In the genomic region with DNA sequence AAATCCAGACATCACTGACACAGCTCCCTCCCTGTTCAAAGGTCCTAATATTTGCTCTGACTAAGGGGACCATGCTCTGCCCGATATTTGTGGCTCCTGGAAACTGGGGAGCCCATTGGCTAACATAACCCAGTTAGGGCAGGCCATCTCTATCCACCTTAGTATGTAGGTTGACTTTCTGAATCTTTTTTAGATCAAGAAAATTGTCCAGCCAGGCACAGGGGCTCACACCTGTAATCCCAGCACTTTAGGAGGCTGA, we compare ENCODE assay signal across 28 cellular contexts. TPM values are rescaled to one million over a fixed set of nuclear protein-coding genes. Genes with fewer than 3 reads are reported as not detected.
"Had no signal": no experiment of that assay in that cellular context is flagged by ENCODE, and none has a peak within 500 bp of the region (broad histone marks: within the 10 kb centered on the region; RNA-seq: fewer than 3 reads in every experiment).

No MANE protein-coding gene starts in this region.

- H3K4me3 ChIP-seq: gastrocnemius medialis, lung, mucosa of descending colon, neural progenitor cell, prostate gland, right atrium auricular region, testis, tibial artery, upper lobe of left lung had no signal

- H3K9me3 ChIP-seq: gastrocnemius medialis, mucosa of descending colon, prostate gland, right atrium auricular region, testis, tibial artery, upper lobe of left lung had no signal

- ATAC-seq: esophagus mucosa; gastrocnemius medialis; left lobe of liver; mucosa of descending colon; naive thymus-derived CD4-positive, alpha-beta T cell; sciatic nerve; stimulated activated effector memory CD8-positive, alpha-beta T cell treated with anti-CD3 and anti-CD28 coated beads, Interleukin-12 subunit alpha, Interleukin-12 subunit beta, amount 100 ng/mL, for 72 hours had no signal

- H2AFZ ChIP-seq: neural progenitor cell had no signal

- H3K27ac ChIP-seq: epithelial cell of prostate, gastrocnemius medialis, neural progenitor cell, prostate gland, right atrium auricular region, testis, tibial artery, upper lobe of left lung had no signal

- DNase-seq: effector CD8-positive, alpha-beta T cell; endodermal cell; foreskin fibroblast; gastrocnemius medialis; kidney; naive thymus-derived CD4-positive, alpha-beta T cell; nucleus accumbens; stimulated activated CD4-positive, alpha-beta T cell treated with anti-CD3 and anti-CD28 coated beads, Interleukin-2, amount 100 ng/mL, for 24 hours; stimulated activated CD4-positive, alpha-beta T cell treated with anti-CD3 and anti-CD28 coated beads, Interleukin-4, amount 100 ng/mL, for 24 hours; stimulated activated naive CD4-positive, alpha-beta T cell treated with Interleukin-2 at 50 U/mL for 16 hours; substantia nigra; testis; upper lobe of left lung had no signal

- H3K4me1 ChIP-seq: prostate gland had no signal

- H3K27me3 ChIP-seq: testis had no signal

- H3K9ac ChIP-seq: neural progenitor cell had no signal

- H3K36me3 ChIP-seq: gastrocnemius medialis, neural progenitor cell, prostate gland, right atrium auricular region, tibial artery, upper lobe of left lung had no signal

RNA-seq across cellular contexts. Expression of gene CDX2, which starts 3.4 kb away (rescaled TPM):
- total RNA-seq: endodermal cell; esophagus mucosa; glomerular endothelial cell; kidney; left lobe of liver; liver; naive thymus-derived CD4-positive, alpha-beta T cell; osteocyte; right atrium auricular region; sciatic nerve had no signal
- polyA plus RNA-seq: liver; lung; naive thymus-derived CD4-positive, alpha-beta T cell had no signal

RNA-seq across cellular contexts. Expression of gene URAD, which starts 15.9 kb away (rescaled TPM):
- total RNA-seq: endodermal cell; esophagus mucosa; gastrocnemius medialis; glomerular endothelial cell; kidney; left lobe of liver; liver; lung; mesothelial cell of epicardium; naive thymus-derived CD4-positive, alpha-beta T cell; osteocyte; prostate gland; right atrium auricular region; sciatic nerve had no signal
- polyA plus RNA-seq: liver; lung; naive thymus-derived CD4-positive, alpha-beta T cell had no signal

RNA-seq across cellular contexts. Expression of gene PDX1, which starts 52.7 kb away (rescaled TPM):
- total RNA-seq: endodermal cell; esophagus mucosa; gastrocnemius medialis; glomerular endothelial cell; kidney; lung; mesothelial cell of epicardium; naive thymus-derived CD4-positive, alpha-beta T cell; osteocyte; prostate gland; right atrium auricular region; sciatic nerve; upper lobe of left lung had no signal
- polyA plus RNA-seq: lung; naive thymus-derived CD4-positive, alpha-beta T cell had no signal
